In the genomic region with DNA sequence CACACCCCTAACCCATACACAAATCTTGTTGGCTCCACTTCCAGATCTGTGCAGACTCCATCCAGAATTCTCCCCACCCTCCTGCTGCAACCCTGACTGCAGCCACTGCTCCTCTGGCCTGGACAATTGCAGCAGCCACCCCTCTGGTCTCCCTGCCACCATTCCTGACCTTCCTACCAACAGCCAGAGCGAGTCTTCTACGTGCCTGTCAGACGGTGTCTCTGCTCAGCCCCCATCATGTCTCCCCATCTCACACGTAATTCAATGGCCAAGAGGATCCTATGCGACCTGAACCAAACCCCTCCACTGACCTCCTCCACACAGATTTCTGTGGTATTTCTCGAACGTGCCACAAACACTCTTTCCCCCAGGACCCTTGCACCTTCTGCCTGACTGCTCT, we compare ENCODE assay signal across 28 cellular contexts.
"Had no signal": no experiment of that assay in that cellular context is flagged by ENCODE, and none has a peak within 500 bp of the region (broad histone marks: within the 10 kb centered on the region; RNA-seq: fewer than 3 reads in every experiment).

No MANE protein-coding gene starts in this region.

- H3K27me3 ChIP-seq: brain microvascular endothelial cell, heart left ventricle, ovary, stomach, thyroid gland had no signal

- H3K4me1 ChIP-seq: left lung, lower lobe of right lung, stomach, thyroid gland had no signal

- H3K4me3 Mint-ChIP-seq: activated CD4-positive, alpha-beta T cell treated with anti-CD3 and anti-CD28 coated beads, Interleukin-2, amount 10 ng/mL, durations not matched to agents 7 days and 5 days; activated naive CD4-positive, alpha-beta T cell treated with anti-CD3 and anti-CD28 coated beads for 36 hours; activated naive CD8-positive, alpha-beta T cell treated with anti-CD3 and anti-CD28 coated beads for 36 hours; natural killer cell; stimulated activated naive B cell treated with anti-CD40 and anti-IgM and Interleukin-4, amounts not matched to agents 10 μg/mL and 1 μg/mL and 100 μg/mL, for 72 hours; WTC11 had no signal

- H3K9me3 ChIP-seq: heart left ventricle, left lung, lower lobe of right lung, ovary, stomach, thyroid gland had no signal

- DNase-seq: activated CD4-positive, alpha-beta T cell treated with anti-CD3 and anti-CD28 coated beads for 1 hour; activated CD4-positive, alpha-beta T cell treated with anti-CD3 and anti-CD28 coated beads, Interleukin-2, amount 10 ng/mL, durations not matched to agents 7 days and 5 days; activated effector memory CD4-positive, alpha-beta T cell treated with Interleukin-2 at 50 U/mL for 16 hours; activated naive CD8-positive, alpha-beta T cell treated with anti-CD3 and anti-CD28 coated beads for 36 hours; amniotic stem cell; brain microvascular endothelial cell; central memory CD4-positive, alpha-beta T cell; foreskin fibroblast; heart left ventricle; lower lobe of right lung; mesenchymal stem cell; natural killer cell; retina; stimulated activated CD4-positive, alpha-beta T cell treated with anti-CD3 and anti-CD28 coated beads, Interleukin-1b, Interleukin-23, amount 100 ng/mL, for 48 hours; stimulated activated CD4-positive, alpha-beta T cell treated with anti-CD3 and anti-CD28 coated beads, Interleukin-4, amount 100 ng/mL, for 4 hours; stimulated activated naive B cell treated with anti-CD40 and anti-IgM and Interleukin-4, amounts not matched to agents 10 μg/mL and 1 μg/mL and 100 μg/mL, for 72 hours; T-helper 2 cell; thyroid gland had no signal

- H3K36me3 Mint-ChIP-seq: activated naive CD8-positive, alpha-beta T cell treated with anti-CD3 and anti-CD28 coated beads for 36 hours; natural killer cell; stimulated activated naive B cell treated with anti-CD40 and anti-IgM and Interleukin-4, amounts not matched to agents 10 μg/mL and 1 μg/mL and 100 μg/mL, for 72 hours; WTC11 had no signal

- H3K4me3 ChIP-seq: heart left ventricle, left lung, lower lobe of right lung, ovary, smooth muscle cell, stomach, thyroid gland had no signal

- H3K27ac Mint-ChIP-seq: activated CD4-positive, alpha-beta T cell treated with anti-CD3 and anti-CD28 coated beads, Interleukin-2, amount 10 ng/mL, durations not matched to agents 7 days and 5 days; activated naive CD4-positive, alpha-beta T cell treated with anti-CD3 and anti-CD28 coated beads for 36 hours; activated naive CD8-positive, alpha-beta T cell treated with anti-CD3 and anti-CD28 coated beads for 36 hours; natural killer cell; progenitor cell of endocrine pancreas; stimulated activated naive B cell treated with anti-CD40 and anti-IgM and Interleukin-4, amounts not matched to agents 10 μg/mL and 1 μg/mL and 100 μg/mL, for 72 hours; WTC11 had no signal

- FAIRE-seq: astrocyte had no signal

- H3K9me3 Mint-ChIP-seq: activated CD4-positive, alpha-beta T cell treated with anti-CD3 and anti-CD28 coated beads, Interleukin-2, amount 10 ng/mL, durations not matched to agents 7 days and 5 days; activated naive CD4-positive, alpha-beta T cell treated with anti-CD3 and anti-CD28 coated beads for 36 hours; activated naive CD8-positive, alpha-beta T cell treated with anti-CD3 and anti-CD28 coated beads for 36 hours; natural killer cell; stimulated activated naive B cell treated with anti-CD40 and anti-IgM and Interleukin-4, amounts not matched to agents 10 μg/mL and 1 μg/mL and 100 μg/mL, for 72 hours had no signal

- H3K27ac ChIP-seq: brain microvascular endothelial cell, heart left ventricle, left lung, lower lobe of right lung, ovary, stomach, thyroid gland had no signal

- H3K4me2 ChIP-seq: smooth muscle cell had no signal

- H3K36me3 ChIP-seq: brain microvascular endothelial cell, heart left ventricle, left lung, lower lobe of right lung, ovary, stomach, thyroid gland had no signal

- ATAC-seq: esophagus mucosa; heart left ventricle; left lung; lower lobe of right lung; natural killer cell; sciatic nerve; stimulated activated naive B cell treated with anti-CD40 and anti-IgM and Interleukin-4, amounts not matched to agents 10 μg/mL and 1 μg/mL and 100 μg/mL, for 72 hours; WTC11 had no signal
